In genomic region chr5:72847989-72848473, GRCh38 we compare ENCODE assay signal across 8 cellular contexts.
DNase-seq lines count a peak whose midpoint lies in the region; ATAC-seq and TF ChIP-seq lines count a peak whose summit lies in the region.

No MANE protein-coding gene starts in this region.

- H3K4me1 ChIP-seq in iPS-15b (ENCODE audit: control insufficient read depth, insufficient read depth, low read length) = peaks cover 3% of the 10 kb centered on the region

- TF ChIP-seq CTCF in brain microvascular endothelial cell (IDR thresholded peaks at IDR 0.05; ENCODE audit: low read depth, low read length, missing control alignments) = no peak

- H3K9ac ChIP-seq in iPS-15b (ENCODE audit: low read depth, low read length) = peak overlapping the region; percentile 91

- no peaks in the 10 kb centered on the region for H3K9me3 ChIP-seq in iPS-15b (ENCODE audit: control insufficient read depth, insufficient read depth, low read length)

- H3K27ac ChIP-seq in brain microvascular endothelial cell = peak overlapping the region; percentile 90

- DNase-seq in NK-92 treated with Interleukin-12 subunit alpha and Interleukin-12 subunit beta, amount 100 ng/mL, for 24 hours (lab: John Stamatoyannopoulos, UW) = peak; percentile 90
- DNase-seq in NK-92 (lab: John Stamatoyannopoulos, UW; ENCODE audit: unreplicated experiment) (no peak), NCI-H2081 (lab: John Stamatoyannopoulos, UW) (peak; percentile 66 to 82), UCSD-AML1 (lab: John Stamatoyannopoulos, UW; ENCODE audit: unreplicated experiment) (peak; percentile 84), brain microvascular endothelial cell (peak; percentile 94), skeletal muscle cell (ENCODE audit: low read depth) (peak; percentile 81)

- in situ Hi-C loops in brain microvascular endothelial cell (cut with HindIII; ENCODE audit: low pct_ligation_motif_present, low sequenced_read_pairs) = loop anchor here (25.0 kb wide), 1 partner anchor 486 kb away; no protein-coding TSS in a partner anchor

- peak; percentile 79 for ATAC-seq in HG02973 (IDR thresholded peaks at IDR 0.05; ENCODE audit: unreplicated experiment)

- H3K27me3 ChIP-seq in brain microvascular endothelial cell (replicated peaks) = no peaks in the 10 kb centered on the region
- H3K27me3 ChIP-seq in iPS-15b (ENCODE audit: control insufficient read depth, insufficient read depth, low read length) = no peaks in the 10 kb centered on the region

- H3K36me3 ChIP-seq in brain microvascular endothelial cell (replicated peaks) (peaks cover 3% of the 10 kb centered on the region), iPS-15b (ENCODE audit: control insufficient read depth, insufficient read depth, low read length) (no peaks in the 10 kb centered on the region)

- peak overlapping the region; percentile 88 for H3K4me3 ChIP-seq in brain microvascular endothelial cell (ENCODE audit: low read depth, low read length)
- peak overlapping the region; percentile 86 for H3K4me3 ChIP-seq in iPS-15b (ENCODE audit: low read depth, low read length)
- H3K4me3 ChIP-seq in skeletal muscle cell (ENCODE audit: low read depth, low read length) = peak overlapping the region; percentile 79
